Comparison of ENCODE assay signal across 1 cellular context in the genomic region with DNA sequence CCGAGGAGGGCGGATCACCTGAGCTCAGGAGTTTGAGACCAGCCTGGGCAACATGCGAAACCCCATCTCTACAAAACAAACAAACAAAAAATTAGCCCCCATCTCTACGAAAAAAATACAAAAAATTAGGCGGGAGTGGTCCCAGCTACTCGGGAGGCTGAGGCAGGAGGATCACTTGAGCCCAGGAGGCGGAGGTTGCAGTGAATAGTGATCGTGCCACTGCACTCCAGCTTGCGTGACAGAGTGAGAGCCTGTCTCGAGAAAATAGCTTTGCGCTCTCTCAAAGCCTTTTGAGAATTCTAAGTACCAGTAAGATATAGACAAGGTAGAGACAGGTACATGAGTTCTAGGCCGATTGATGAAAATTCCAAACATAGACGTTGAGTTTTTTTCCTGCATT.
TF ChIP-seq lines count a peak whose summit lies in the region.

No MANE protein-coding gene starts in this region.

TF ChIP-seq in SK-N-SH treated with all-trans-retinoic acid at 6 μM for 48 hours, 23 proteins besides CTCF, POLR2A, EP300 and RAD21 (continued from another document):
- TF ChIP-seq, protein P1, sequence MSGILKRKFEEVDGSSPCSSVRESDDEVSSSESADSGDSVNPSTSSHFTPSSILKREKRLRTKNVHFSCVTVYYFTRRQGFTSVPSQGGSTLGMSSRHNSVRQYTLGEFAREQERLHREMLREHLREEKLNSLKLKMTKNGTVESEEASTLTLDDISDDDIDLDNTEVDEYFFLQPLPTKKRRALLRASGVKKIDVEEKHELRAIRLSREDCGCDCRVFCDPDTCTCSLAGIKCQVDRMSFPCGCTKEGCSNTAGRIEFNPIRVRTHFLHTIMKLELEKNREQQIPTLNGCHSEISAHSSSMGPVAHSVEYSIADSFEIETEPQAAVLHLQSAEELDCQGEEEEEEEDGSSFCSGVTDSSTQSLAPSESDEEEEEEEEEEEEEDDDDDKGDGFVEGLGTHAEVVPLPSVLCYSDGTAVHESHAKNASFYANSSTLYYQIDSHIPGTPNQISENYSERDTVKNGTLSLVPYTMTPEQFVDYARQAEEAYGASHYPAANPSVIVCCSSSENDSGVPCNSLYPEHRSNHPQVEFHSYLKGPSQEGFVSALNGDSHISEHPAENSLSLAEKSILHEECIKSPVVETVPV (CRISPR knock-in tag; IDR thresholded peaks at IDR 0.05) = no peak
- TF ChIP-seq RARB (CRISPR knock-in tag; IDR thresholded peaks at IDR 0.05) (no peak), CSDC2 (CRISPR knock-in tag; IDR thresholded peaks at IDR 0.05) (no peak), TOX (CRISPR knock-in tag; IDR thresholded peaks at IDR 0.05; ENCODE audit: borderline replicate concordance) (no peak), ZC3H10 (CRISPR knock-in tag; IDR thresholded peaks at IDR 0.05) (no peak), ZFP3 (CRISPR knock-in tag; IDR thresholded peaks at IDR 0.05) (no peak), SNAI2 (CRISPR knock-in tag; IDR thresholded peaks at IDR 0.05) (no peak), ARNTL (CRISPR knock-in tag; IDR thresholded peaks at IDR 0.05; ENCODE audit: borderline replicate concordance, low read depth) (no peak), ZNF565 (CRISPR knock-in tag; conservative IDR thresholded peaks at IDR 0.05; ENCODE audit: low read depth) (no peak), OSR1 (CRISPR knock-in tag; IDR thresholded peaks at IDR 0.05) (no peak), ZNF70 (CRISPR knock-in tag; IDR thresholded peaks at IDR 0.05) (no peak), ZFP30 (CRISPR knock-in tag; IDR thresholded peaks at IDR 0.05) (no peak), ZNF8 (CRISPR knock-in tag; IDR thresholded peaks at IDR 0.05) (no peak)
